ENCODE assay signal across 7 cellular contexts in genomic region chr18:73887801-73888200, GRCh38.
"Had no signal": no experiment of that assay in that cellular context is flagged by ENCODE, and none has a peak within 500 bp of the region (broad histone marks: within the 10 kb centered on the region; RNA-seq: fewer than 3 reads in every experiment).

No MANE protein-coding gene starts in this region.

- H3K4me3 Mint-ChIP-seq: H9, IgD-negative memory B cell had no signal

- H3K4me3 ChIP-seq: GM23248 had no signal

- H3K4me1 Mint-ChIP-seq: IgD-negative memory B cell had no signal

- H3K27ac Mint-ChIP-seq: H9, IgD-negative memory B cell had no signal

- H3K4me2 ChIP-seq: KMS-11 had no signal

- H2AFZ ChIP-seq: GM23248 had no signal

- H3K9ac ChIP-seq: GM23248, KMS-11 had no signal

- H3K27ac ChIP-seq: GM23248, KMS-11 had no signal

- H3K36me3 Mint-ChIP-seq: IgD-negative memory B cell had no signal

- DNase-seq: GM23248, GOT3, H9, HCEC 1CT, KBM-7 had no signal

- H3K9me3 Mint-ChIP-seq: H9 had no signal
